19 cellular contexts compared by ENCODE assay signal in genomic region chr2:195445639-195446038, GRCh38.
"Had no signal": no experiment of that assay in that cellular context is flagged by ENCODE, and none has a peak within 500 bp of the region (broad histone marks: within the 10 kb centered on the region; RNA-seq: fewer than 3 reads in every experiment).

No MANE protein-coding gene starts in this region.

- H3K4me3 ChIP-seq: adrenal gland, body of pancreas, gastroesophageal sphincter, heart left ventricle, mucosa of descending colon, neural progenitor cell, prostate gland, right atrium auricular region, stomach had no signal

- ATAC-seq: body of pancreas; gastroesophageal sphincter; heart left ventricle; left ventricle myocardium superior; mucosa of descending colon; stimulated activated effector memory CD8-positive, alpha-beta T cell treated with anti-CD3 and anti-CD28 coated beads, Interleukin-12 subunit alpha, Interleukin-12 subunit beta, amount 100 ng/mL, for 72 hours had no signal

- H3K27ac Mint-ChIP-seq: activated naive CD4-positive, alpha-beta T cell treated with anti-CD3 and anti-CD28 coated beads, Interleukin-2, amount 50 U/mL, for 24 hours; endodermal cell; memory B cell; neural progenitor cell; stimulated activated effector memory CD8-positive, alpha-beta T cell treated with anti-CD3 and anti-CD28 coated beads, Interleukin-12 subunit alpha, Interleukin-12 subunit beta, amount 100 ng/mL, for 72 hours had no signal

- DNase-seq: activated CD4-positive, alpha-beta T cell treated with anti-CD3 and anti-CD28 coated beads, Interleukin-2, amount 50 U/mL, for 48 hours; activated gamma-delta T cell; adrenal gland; body of pancreas; endodermal cell; heart left ventricle; left ventricle myocardium superior; mucosa of descending colon; naive B cell; stimulated activated CD4-positive, alpha-beta T cell treated with anti-CD3 and anti-CD28 coated beads, Interleukin-4, amount 100 ng/mL, for 24 hours; stomach; trophoblast cell had no signal

- H3K36me3 Mint-ChIP-seq: neural progenitor cell; stimulated activated effector memory CD8-positive, alpha-beta T cell treated with anti-CD3 and anti-CD28 coated beads, Interleukin-12 subunit alpha, Interleukin-12 subunit beta, amount 100 ng/mL, for 72 hours had no signal

- H3K4me3 Mint-ChIP-seq: activated naive CD4-positive, alpha-beta T cell treated with anti-CD3 and anti-CD28 coated beads, Interleukin-2, amount 50 U/mL, for 24 hours; endodermal cell; memory B cell; naive B cell; neural progenitor cell; stimulated activated effector memory CD8-positive, alpha-beta T cell treated with anti-CD3 and anti-CD28 coated beads, Interleukin-12 subunit alpha, Interleukin-12 subunit beta, amount 100 ng/mL, for 72 hours had no signal

- H3K27me3 Mint-ChIP-seq: activated naive CD4-positive, alpha-beta T cell treated with anti-CD3 and anti-CD28 coated beads, Interleukin-2, amount 50 U/mL, for 24 hours; naive B cell had no signal

- H3K4me1 Mint-ChIP-seq: memory B cell, naive B cell, neural progenitor cell had no signal
